Comparison of ENCODE assay signal across 8 cellular contexts in the genomic region with DNA sequence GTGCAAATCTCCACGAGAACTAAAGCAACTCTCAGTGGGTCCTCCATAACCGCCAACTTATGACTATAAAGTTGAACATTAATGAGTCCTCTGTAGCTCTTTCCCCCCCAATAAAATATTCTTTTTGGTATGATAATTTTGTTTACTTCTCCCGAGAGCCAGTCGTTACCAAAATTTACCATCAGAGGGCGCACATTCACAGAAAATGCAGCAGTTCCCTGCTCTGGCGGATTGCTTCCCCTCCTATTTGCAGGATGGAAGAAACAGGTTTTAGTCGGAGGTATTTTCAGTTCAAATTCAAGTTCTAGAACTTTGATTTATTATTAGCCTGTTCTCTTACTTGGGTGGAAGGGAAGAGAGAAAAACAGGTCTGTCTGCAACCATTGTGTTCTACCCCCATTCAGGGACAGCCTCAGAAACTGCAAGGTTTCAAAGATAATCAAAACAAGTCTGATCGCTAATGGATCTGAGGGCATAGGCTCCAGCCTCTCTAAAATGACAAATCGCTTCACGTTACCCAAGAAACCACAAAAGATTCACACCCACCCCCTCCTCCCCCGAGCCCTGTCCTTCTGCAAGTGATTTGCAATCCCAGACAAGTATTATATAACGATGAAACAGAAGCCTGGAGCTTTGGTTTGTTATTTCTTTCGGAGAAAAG.
DNase-seq lines count a peak whose midpoint lies in the region; ATAC-seq, FAIRE-seq and TF ChIP-seq lines count a peak whose summit lies in the region.

No MANE protein-coding gene starts in this region.

- no peaks in the 10 kb centered on the region for H3K36me3 Mint-ChIP-seq in T-helper 17 cell (ENCODE audit: low read depth)
- H3K36me3 Mint-ChIP-seq in astrocyte (ENCODE audit: low read depth, unreplicated experiment): no peaks in the 10 kb centered on the region

- H2AFZ ChIP-seq in astrocyte (ENCODE audit: low read depth, low read length): peak overlapping the region; percentile 16

- peaks cover 44% of the 10 kb centered on the region for H3K27me3 Mint-ChIP-seq in T-helper 17 cell
- H3K27me3 Mint-ChIP-seq in astrocyte (ENCODE audit: low read depth, unreplicated experiment): no peaks in the 10 kb centered on the region

- H3K9me3 Mint-ChIP-seq in astrocyte (ENCODE audit: unreplicated experiment): peaks cover 2% of the 10 kb centered on the region

- intact Hi-C loops in A673 (cut with micrococcal nuclease; ENCODE audit: unreplicated experiment): loop anchor here (1.0 to 10.0 kb wide), 3 partner anchors 844 to 1215 kb away; a partner anchor contains a TSS

- POLR2A ChIA-PET in A673 (lab: Charles Lee; ENCODE audit: low non-redundant PET): no interaction called here

- no peaks in the 10 kb centered on the region for H3K9me3 ChIP-seq in A673 (ENCODE audit: low read depth, low read length, poor library complexity, severe bottlenecking)
- H3K9me3 ChIP-seq in T-helper 17 cell (ENCODE audit: control insufficient read depth, low read length, poor library complexity, severe bottlenecking): no peaks in the 10 kb centered on the region
- H3K9me3 ChIP-seq in astrocyte (ENCODE audit: insufficient read depth, low read depth, low read length): no peaks in the 10 kb centered on the region
- H3K9me3 ChIP-seq in iPS DF 6.9 (ENCODE audit: control insufficient read depth, insufficient read depth, low read length): no peaks in the 10 kb centered on the region
- no peaks in the 10 kb centered on the region for H3K9me3 ChIP-seq in skeletal muscle satellite cell (replicated peaks; ENCODE audit: low read length)

- WGBS in iPS DF 6.9 (ENCODE audit: insufficient coverage, insufficient read length): no CpG with 5 or more reads among the region's 13 CpGs

- DNase-seq in A673 (ENCODE audit: low spot score) (peak; percentile 72), GM13977 (ENCODE audit: low spot score) (peak; percentile 14), NCI-H1105 (lab: John Stamatoyannopoulos, UW) (peak; percentile 20), T-helper 17 cell (peak; percentile 8 to 44 (median 12)), astrocyte (ENCODE audit: low read depth) (no peak), iPS DF 6.9 (ENCODE audit: low read depth, low spot score) (peak; percentile 4)

- H3K4me3 Mint-ChIP-seq in T-helper 17 cell (peak overlapping the region; percentile 5), astrocyte (ENCODE audit: unreplicated experiment) (no peak overlapping the region)

- FAIRE-seq in astrocyte (lab: Jason Lieb, UNC): peak; percentile 98

- H4K20me1 ChIP-seq in astrocyte (ENCODE audit: insufficient read depth, low read length): no peaks in the 10 kb centered on the region

- no peak overlapping the region for H3K4me3 ChIP-seq in A673 (ENCODE audit: low read depth, low read length, poor library complexity, severe bottlenecking)
- peak overlapping the region; percentile 41 for H3K4me3 ChIP-seq in astrocyte (ENCODE audit: insufficient read depth, low read depth, low read length)
- no peak overlapping the region for H3K4me3 ChIP-seq in iPS DF 6.9 (ENCODE audit: low read length)
- peak overlapping the region; percentile 56 for H3K4me3 ChIP-seq in skeletal muscle satellite cell (ENCODE audit: low read length)

- in situ Hi-C loops in GM13977 (cut with MboI; ENCODE audit: low pct_unique_long_range_greater_than_20kb, low sequenced_read_pairs, unreplicated experiment): loop anchor here (25.0 kb wide), 1 partner anchor 1207 kb away; no protein-coding TSS in a partner anchor

- H3K36me3 ChIP-seq in A673 (ENCODE audit: insufficient read depth, low read length, poor library complexity, severe bottlenecking) (no peaks in the 10 kb centered on the region), astrocyte (ENCODE audit: insufficient read depth, low read length) (no peaks in the 10 kb centered on the region), iPS DF 6.9 (ENCODE audit: control insufficient read depth, insufficient read depth, low read length) (no peaks in the 10 kb centered on the region), skeletal muscle satellite cell (ENCODE audit: insufficient read depth, low read length) (no peaks in the 10 kb centered on the region)

- BruUV-seq in A673 (replicated peaks; lab: Mats Ljungman, UMichigan): no TSS peak

- TF ChIP-seq CTCF in A673 (conservative IDR thresholded peaks at IDR 0.05; ENCODE audit: low read depth, low read length) (peak; percentile 85), GM13977 (IDR thresholded peaks at IDR 0.05; ENCODE audit: extremely low read depth, insufficient read depth, missing control alignments) (peak; percentile 82), astrocyte (IDR thresholded peaks at IDR 0.05; ENCODE audit: insufficient read depth, low read depth, low read length) (peak; percentile 67)

- ATAC-seq in T-helper 17 cell (peak; percentile 40), HG03280 (IDR thresholded peaks at IDR 0.05; ENCODE audit: unreplicated experiment) (no peak)

- H3K4me2 ChIP-seq in astrocyte (ENCODE audit: low read length): peak overlapping the region; percentile 82
- H3K4me2 ChIP-seq in skeletal muscle satellite cell (ENCODE audit: low read length): peak overlapping the region; percentile 74

- H3K27ac ChIP-seq in A673 (ENCODE audit: low read depth, low read length, poor library complexity, severe bottlenecking): no peak overlapping the region
- H3K27ac ChIP-seq in astrocyte (ENCODE audit: low read depth, low read length): no peak overlapping the region
- no peak overlapping the region for H3K27ac ChIP-seq in iPS DF 6.9 (ENCODE audit: low read length)

- H3K27me3 ChIP-seq in A673 (replicated peaks; ENCODE audit: insufficient read depth, low read depth, low read length, poor library complexity): peaks cover 3% of the 10 kb centered on the region
- H3K27me3 ChIP-seq in astrocyte (ENCODE audit: insufficient read depth, low read length): no peaks in the 10 kb centered on the region
- no peaks in the 10 kb centered on the region for H3K27me3 ChIP-seq in iPS DF 6.9 (ENCODE audit: control insufficient read depth, insufficient read depth, low read length)
- peaks cover 13% of the 10 kb centered on the region for H3K27me3 ChIP-seq in skeletal muscle satellite cell (ENCODE audit: control insufficient read depth, insufficient read depth, low read length)

- H3K9ac ChIP-seq in astrocyte (ENCODE audit: low read length) (peak overlapping the region; percentile 39), skeletal muscle satellite cell (ENCODE audit: low read depth, low read length) (peak overlapping the region; percentile 8)

- no peaks in the 10 kb centered on the region for H3K79me2 ChIP-seq in astrocyte (ENCODE audit: insufficient read depth, low read length)

- peaks cover 10% of the 10 kb centered on the region for H3K4me1 ChIP-seq in A673 (ENCODE audit: insufficient read depth, low read length, poor library complexity, severe bottlenecking)
- peaks cover 9% of the 10 kb centered on the region for H3K4me1 ChIP-seq in astrocyte (ENCODE audit: insufficient read depth, low read length)
- H3K4me1 ChIP-seq in iPS DF 6.9 (ENCODE audit: control insufficient read depth, insufficient read depth, low read length): no peaks in the 10 kb centered on the region
- H3K4me1 ChIP-seq in skeletal muscle satellite cell (ENCODE audit: control insufficient read depth, insufficient read depth, low read length): no peaks in the 10 kb centered on the region

- no peak overlapping the region for H3K27ac Mint-ChIP-seq in T-helper 17 cell
- H3K27ac Mint-ChIP-seq in astrocyte (ENCODE audit: unreplicated experiment): no peak overlapping the region

- CTCF ChIA-PET in A673 (lab: Charles Lee): interaction anchor here (1.2 to 1.3 kb wide), 2 partner anchors 950 to 1215 kb away, joined by 4 to 9 read pairs; no protein-coding TSS in a partner anchor

- H3K4me1 Mint-ChIP-seq in T-helper 17 cell: peaks cover 7% of the 10 kb centered on the region
- H3K4me1 Mint-ChIP-seq in astrocyte (ENCODE audit: low read depth, unreplicated experiment): peaks cover 18% of the 10 kb centered on the region

Comparison
In these comparisons a context has a peak if more than half of its experiments do, and no peak if none do; other contexts are left out.
1. H3K4me3 ChIP-seq: peak in astrocyte (single experiment) and skeletal muscle satellite cell (single experiment); none in A673 (single experiment) and iPS DF 6.9 (single experiment).
2. Peak in every context shown above with its lines, with median percentiles within 50 percentile points of each other: CTCF ChIP-seq.